Comparison of ENCODE assay signal across 13 cellular contexts in genomic region chr5:61290815-61291214, GRCh38. TPM values are rescaled to one million over a fixed set of nuclear protein-coding genes. Genes with fewer than 3 reads are reported as not detected.
DNase-seq lines count a peak whose midpoint lies in the region; ATAC-seq and TF ChIP-seq lines count a peak whose summit lies in the region.
"Had no signal": no experiment of that assay in that cellular context is flagged by ENCODE, and none has a peak within 500 bp of the region (broad histone marks: within the 10 kb centered on the region; RNA-seq: fewer than 3 reads in every experiment).

No MANE protein-coding gene starts in this region.

- H3K4me1 ChIP-seq in right cardiac atrium (ENCODE audit: control insufficient read depth, insufficient read depth, low read length), result no peaks in the 10 kb centered on the region
- peaks cover 4% of the 10 kb centered on the region for H3K4me1 ChIP-seq in colonic mucosa

- H3K4me3 ChIP-seq in right cardiac atrium (ENCODE audit: low read length) (no peak overlapping the region), colonic mucosa (no peak overlapping the region), lower leg skin (ENCODE audit: low read depth, poor library complexity, severe bottlenecking) (no peak overlapping the region)

- DNase-seq in right cardiac atrium (no peak), Right ventricle myocardium inferior (ENCODE audit: missing footprints) (no peak), colonic mucosa (peak; percentile 81), mucosa of gallbladder (ENCODE audit: low spot score) (peak; percentile 78), lower leg skin (ENCODE audit: low spot score in 2 of 2) (no peak)
- DNase-seq in activated T-helper 2 cell treated with anti-CD3 and anti-CD28 coated beads, Interferon-gamma antibody, Interleukin-2, Interleukin-4, amounts not matched to agents 10 μg/mL and 5 μg/mL and 100 μg/mL, durations not matched to agents 14 hours and 24 hours and 36 hours (ENCODE audit: low spot score), result no peak
- DNase-seq: activated CD4-positive, CD25-positive, alpha-beta regulatory T cell; activated naive CD4-positive, alpha-beta T cell; effector memory CD4-positive, alpha-beta T cell; NCI-H1105; retina had no signal

- H3K27ac ChIP-seq in right cardiac atrium (ENCODE audit: low read length) (no peak overlapping the region), colonic mucosa (peak overlapping the region; percentile 88)

- peak overlapping the region in 1 of 2 donors; percentile 47 for H3K9ac ChIP-seq in colonic mucosa (ENCODE audit: low read depth in 2 of 2, low read length in 2 of 2)

- H3K27ac Mint-ChIP-seq in activated T-helper 2 cell treated with anti-CD3 and anti-CD28 coated beads, Interferon-gamma antibody, Interleukin-2, Interleukin-4, amounts not matched to agents 10 μg/mL and 5 μg/mL and 100 μg/mL, durations not matched to agents 14 hours and 24 hours and 36 hours, result no peak overlapping the region

- H3K27me3 ChIP-seq in right cardiac atrium (ENCODE audit: control insufficient read depth, insufficient read depth), result no peaks in the 10 kb centered on the region
- H3K27me3 ChIP-seq in colonic mucosa, result no peaks in the 10 kb centered on the region

- intact Hi-C loops in right cardiac atrium (cut with DNase I), result no loop called here
- intact Hi-C loops in Right ventricle myocardium inferior (cut with DNase I), result no loop called here
- intact Hi-C loops in colonic mucosa (cut with DNase I), result no loop called here
- intact Hi-C loops in lower leg skin (cut with DNase I; ENCODE audit: low total_unique reads), result no loop called here
- intact Hi-C loops in activated T-helper 2 cell treated with anti-CD3 and anti-CD28 coated beads, Interferon-gamma antibody, Interleukin-2, Interleukin-4, amounts not matched to agents 10 μg/mL and 5 μg/mL and 100 μg/mL, durations not matched to agents 14 hours and 24 hours and 36 hours (cut with micrococcal nuclease), result no loop called here

- TF ChIP-seq POLR2A in lower leg skin (IDR thresholded peaks at IDR 0.05), result no peak

- H3K9me3 Mint-ChIP-seq in activated T-helper 2 cell treated with anti-CD3 and anti-CD28 coated beads, Interferon-gamma antibody, Interleukin-2, Interleukin-4, amounts not matched to agents 10 μg/mL and 5 μg/mL and 100 μg/mL, durations not matched to agents 14 hours and 24 hours and 36 hours, result peaks cover 4% of the 10 kb centered on the region

- ATAC-seq in right cardiac atrium (peak; percentile 68 to 78), Right ventricle myocardium inferior (no peak), HG02885 (IDR thresholded peaks at IDR 0.05; ENCODE audit: poor library complexity, unreplicated experiment) (no peak), HG03565 (IDR thresholded peaks at IDR 0.05; ENCODE audit: unreplicated experiment) (no peak)

- H3K27me3 Mint-ChIP-seq in activated T-helper 2 cell treated with anti-CD3 and anti-CD28 coated beads, Interferon-gamma antibody, Interleukin-2, Interleukin-4, amounts not matched to agents 10 μg/mL and 5 μg/mL and 100 μg/mL, durations not matched to agents 14 hours and 24 hours and 36 hours (ENCODE audit: low read depth), result no peaks in the 10 kb centered on the region

- TF ChIP-seq CTCF in colonic mucosa (IDR thresholded peaks at IDR 0.05) (no peak), lower leg skin (IDR thresholded peaks at IDR 0.05) (no peak)

- peaks cover 9% of the 10 kb centered on the region for H3K4me1 Mint-ChIP-seq in activated T-helper 2 cell treated with anti-CD3 and anti-CD28 coated beads, Interferon-gamma antibody, Interleukin-2, Interleukin-4, amounts not matched to agents 10 μg/mL and 5 μg/mL and 100 μg/mL, durations not matched to agents 14 hours and 24 hours and 36 hours (ENCODE audit: low read depth)

- H3K36me3 Mint-ChIP-seq in activated T-helper 2 cell treated with anti-CD3 and anti-CD28 coated beads, Interferon-gamma antibody, Interleukin-2, Interleukin-4, amounts not matched to agents 10 μg/mL and 5 μg/mL and 100 μg/mL, durations not matched to agents 14 hours and 24 hours and 36 hours (ENCODE audit: low read depth), result no peaks in the 10 kb centered on the region

- H3K4me3 Mint-ChIP-seq in activated T-helper 2 cell treated with anti-CD3 and anti-CD28 coated beads, Interferon-gamma antibody, Interleukin-2, Interleukin-4, amounts not matched to agents 10 μg/mL and 5 μg/mL and 100 μg/mL, durations not matched to agents 14 hours and 24 hours and 36 hours (ENCODE audit: low read depth), result no peak overlapping the region

- 57% methylated on average over 3 of the region's 3 CpGs for WGBS in right cardiac atrium
- 65 to 78% methylated on average over 3 of the region's 3 CpGs for WGBS in lower leg skin, 2 donors

- no peaks in the 10 kb centered on the region for H3K36me3 ChIP-seq in colonic mucosa

- H3K9me3 ChIP-seq in right cardiac atrium (ENCODE audit: control insufficient read depth, low read length) (no peaks in the 10 kb centered on the region), colonic mucosa (no peaks in the 10 kb centered on the region)

RNA-seq across cellular contexts. Expression of gene ZSWIM6, which starts 41.2 kb away (rescaled TPM):
- total RNA-seq in right cardiac atrium, result 1 to 10 TPM; 6.3 to 7.9 (median 7.3) TPM
- 2.5 TPM for polyA plus RNA-seq in right cardiac atrium
- 8.1 TPM for total RNA-seq in Right ventricle myocardium inferior
- 10 to 100 TPM; 16.4 to 24.5 TPM for total RNA-seq in colonic mucosa
- 23.5 TPM for total RNA-seq in mucosa of gallbladder
- 1 to 10 TPM; 7.1 to 8.7 (median 8.1) TPM for total RNA-seq in lower leg skin
- 8.9 TPM in 2 replicates for total RNA-seq in activated T-helper 2 cell treated with anti-CD3 and anti-CD28 coated beads, Interferon-gamma antibody, Interleukin-2, Interleukin-4, amounts not matched to agents 10 μg/mL and 5 μg/mL and 100 μg/mL, durations not matched to agents 14 hours and 24 hours and 36 hours

Comparison
In these comparisons a context has a peak if more than half of its experiments do, and no peak if none do; other contexts are left out.
1. ATAC-seq: peak in right cardiac atrium (2 of 2); none in Right ventricle myocardium inferior (single experiment), HG02885 (single experiment) and HG03565 (single experiment).
2. DNase-seq: peak in colonic mucosa (single experiment) and mucosa of gallbladder (single experiment); none in right cardiac atrium (0 of 3), Right ventricle myocardium inferior (single experiment), lower leg skin (0 of 2) and activated T-helper 2 cell treated with anti-CD3 and anti-CD28 coated beads, Interferon-gamma antibody, Interleukin-2, Interleukin-4, amounts not matched to agents 10 μg/mL and 5 μg/mL and 100 μg/mL, durations not matched to agents 14 hours and 24 hours and 36 hours (single experiment).